In the genomic region with DNA sequence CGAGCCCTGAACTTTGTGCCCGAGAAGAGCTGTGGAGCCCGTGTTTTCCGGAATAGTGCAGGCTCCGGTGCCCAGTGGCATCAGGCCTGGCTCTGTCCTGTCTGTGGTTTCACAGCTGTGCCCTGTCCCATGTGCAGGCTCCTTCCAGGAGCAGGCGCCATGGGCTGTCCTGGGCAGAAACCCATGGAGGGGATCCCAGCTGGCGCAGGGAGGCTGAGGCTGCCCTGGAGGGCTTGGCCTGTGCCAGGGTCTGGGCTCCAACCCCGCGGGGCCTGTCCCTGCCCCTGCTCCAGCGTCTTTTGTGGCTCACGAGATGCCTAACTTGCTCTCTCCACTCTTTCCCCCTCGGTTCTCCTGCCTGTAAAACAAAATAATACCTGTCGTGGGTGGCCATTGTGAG, we compare ENCODE assay signal across 21 cellular contexts. TPM values are rescaled to one million over a fixed set of nuclear protein-coding genes. Genes with fewer than 3 reads are reported as not detected.
A peak's percentile ranks its signal among the peaks of the same experiment; 100 is the strongest.
DNase-seq lines count a peak whose midpoint lies in the region; ATAC-seq and TF ChIP-seq lines count a peak whose summit lies in the region.
"Had no signal": no experiment of that assay in that cellular context is flagged by ENCODE, and none has a peak within 500 bp of the region (broad histone marks: within the 10 kb centered on the region; RNA-seq: fewer than 3 reads in every experiment).

No MANE protein-coding gene starts in this region.

- ATAC-seq in left lobe of liver (peak; percentile 24), psoas muscle (peak; percentile 66 to 90 (median 78)), HG02938 (IDR thresholded peaks at IDR 0.05; ENCODE audit: unreplicated experiment) (no peak), HG03108 (IDR thresholded peaks at IDR 0.05; ENCODE audit: unreplicated experiment) (no peak)
- ATAC-seq: CD8-positive, alpha-beta T cell; HCT116 had no signal

- no peaks in the 10 kb centered on the region for H3K36me3 Mint-ChIP-seq in MCF 10A (ENCODE audit: insufficient read depth, unreplicated experiment)
- H3K36me3 Mint-ChIP-seq: CD14-positive monocyte; CD8-positive, alpha-beta T cell had no signal

- H3K27me3 ChIP-seq in breast epithelium (no peaks in the 10 kb centered on the region), psoas muscle (ENCODE audit: insufficient read depth in 3 of 3, low read length in 2 of 3) (no peaks in the 10 kb centered on the region)

- peaks cover 42% of the 10 kb centered on the region for H3K27me3 Mint-ChIP-seq in MCF 10A (ENCODE audit: insufficient read depth, unreplicated experiment)

- CTCF ChIA-PET in MCF 10A (lab: Yijun Ruan, JAX): no interaction called here

- intact Hi-C loops in breast epithelium (cut with DNase I; ENCODE audit: low total_unique reads): no loop called here
- intact Hi-C loops in MCF 10A (cut with micrococcal nuclease): no loop called here
- intact Hi-C loops in psoas muscle (cut with DNase I): no loop called here

- TF ChIP-seq CTCF in breast epithelium (IDR thresholded peaks at IDR 0.05): no peak
- TF ChIP-seq CTCF in MCF 10A (IDR thresholded peaks at IDR 0.05; ENCODE audit: unreplicated experiment): no peak
- no peak for TF ChIP-seq CTCF in psoas muscle (IDR thresholded peaks at IDR 0.05)

- no peak overlapping the region for H3K4me3 Mint-ChIP-seq in MCF 10A (ENCODE audit: unreplicated experiment)
- H3K4me3 Mint-ChIP-seq: CD14-positive monocyte; CD8-positive, alpha-beta T cell had no signal

- H3K4me1 ChIP-seq in breast epithelium (peaks cover 0 to 4% of the 10 kb centered on the region in 2 donors), psoas muscle (peaks cover 22% of the 10 kb centered on the region)

- WGBS in psoas muscle, 3 donors: 30 to 48% (median 34%) methylated on average over 13 of the region's 13 CpGs

- DNase-seq in breast epithelium (ENCODE audit: low spot score in 2 of 2) (no peak), MCF 10A (ENCODE audit: unreplicated experiment) (no peak), left lobe of liver (ENCODE audit: low spot score) (no peak), psoas muscle (peak in 1 of 2 donors; percentile 24), SHP77 (lab: John Stamatoyannopoulos, UW) (no peak), pons (ENCODE audit: low spot score) (no peak)
- DNase-seq: CD8-positive, alpha-beta T cell; COR-L47; DMS153; DMS79 treated with DMSO at 0.1 percent for 48 hours; EL; IMR-90 had no signal

- TF ChIP-seq POLR2A in breast epithelium (IDR thresholded peaks at IDR 0.05): no peak

- H3K9me3 ChIP-seq in breast epithelium (no peaks in the 10 kb centered on the region), psoas muscle (no peaks in the 10 kb centered on the region)

- peak overlapping the region; percentile 52 to 63 for H3K27ac ChIP-seq in breast epithelium
- H3K27ac ChIP-seq in psoas muscle: peak overlapping the region; percentile 74
- H3K27ac ChIP-seq: 22Rv1 had no signal

- H3K4me3 ChIP-seq in breast epithelium: peak overlapping the region in 2 of 3 donors; percentile 7 to 25
- no peak overlapping the region for H3K4me3 ChIP-seq in psoas muscle

- no peaks in the 10 kb centered on the region for H3K4me1 Mint-ChIP-seq in MCF 10A (ENCODE audit: insufficient read depth, unreplicated experiment)
- H3K4me1 Mint-ChIP-seq: CD14-positive monocyte had no signal

- POLR2A ChIA-PET in MCF 10A (lab: Yijun Ruan, JAX): no interaction called here

- no peak overlapping the region for H3K27ac Mint-ChIP-seq in MCF 10A (ENCODE audit: low read depth, unreplicated experiment)
- H3K27ac Mint-ChIP-seq: CD8-positive, alpha-beta T cell had no signal

- H3K36me3 ChIP-seq in breast epithelium (no peaks in the 10 kb centered on the region), psoas muscle (ENCODE audit: insufficient read depth in 1 of 2, low read depth in 1 of 2) (no peaks in the 10 kb centered on the region)

- H3K9me3 Mint-ChIP-seq in MCF 10A (ENCODE audit: unreplicated experiment): no peaks in the 10 kb centered on the region
- H3K9me3 Mint-ChIP-seq: CD8-positive, alpha-beta T cell had no signal

- no TSS peak for BruUV-seq in MCF 10A (replicated peaks; lab: Mats Ljungman, UMichigan)

RNA-seq across cellular contexts. Expression of a gene that starts 23.3 kb away (rescaled TPM):
- under 1 TPM; under 0.01 to 0.16 (median 0.15) TPM for total RNA-seq in breast epithelium
- total RNA-seq in MCF 10A (2022): not detected in 2 replicates
- not detected for total RNA-seq in left lobe of liver
- 1 to 10 TPM in 1 of 4 donors, under 1 TPM in 3; 0.34 to 1.3 (median 0.42) TPM for total RNA-seq in psoas muscle
- under 1 TPM; 0.09 to 0.34 (median 0.30) TPM for polyA plus RNA-seq in psoas muscle
- total RNA-seq: A673, H4, HT-29, IMR-90 had no signal
- polyA plus RNA-seq: BJ, CD14-positive monocyte, IMR-90 had no signal

RNA-seq across cellular contexts. Expression of a gene that starts 46.3 kb away (rescaled TPM):
- total RNA-seq in breast epithelium: 10 to 100 TPM in 2 of 3 donors, 1 to 10 TPM in 1; 7.8 to 66.7 (median 26.2) TPM
- total RNA-seq in MCF 10A (2022): not detected in 2 replicates
- 21.5 TPM for total RNA-seq in left lobe of liver
- 10 to 100 TPM in 2 of 4 donors, 1 to 10 TPM in 2; 2.3 to 32.0 (median 9.0) TPM for total RNA-seq in psoas muscle
- polyA plus RNA-seq in psoas muscle: 1 to 10 TPM; 2.4 to 4.6 (median 2.4) TPM
- total RNA-seq: HT-29 had no signal
- polyA plus RNA-seq: CD14-positive monocyte had no signal

Comparison
In these comparisons a context has a peak if more than half of its experiments do, and no peak if none do; other contexts are left out.
1. ATAC-seq: peak in left lobe of liver (single experiment) and psoas muscle (4 of 4); none in HG02938 (single experiment) and HG03108 (single experiment).